In genomic region chr3:141379250-141379872, GRCh38 we compare ENCODE assay signal across 8 cellular contexts. TPM values are rescaled to one million over a fixed set of nuclear protein-coding genes. Genes with fewer than 3 reads are reported as not detected.
DNase-seq lines count a peak whose midpoint lies in the region; ATAC-seq and TF ChIP-seq lines count a peak whose summit lies in the region.

No MANE protein-coding gene starts in this region.

- peaks cover 0 to 2% of the 10 kb centered on the region in 2 donors for H3K27me3 Mint-ChIP-seq in effector memory CD8-positive, alpha-beta T cell

- no peaks in the 10 kb centered on the region for H3K9me3 ChIP-seq in breast epithelium

- peaks cover 3% of the 10 kb centered on the region for H3K36me3 Mint-ChIP-seq in effector memory CD8-positive, alpha-beta T cell (ENCODE audit: insufficient read depth)

- H3K36me3 ChIP-seq in breast epithelium: no peaks in the 10 kb centered on the region

- no peak overlapping the region for H3K27ac ChIP-seq in breast epithelium

- H3K4me1 Mint-ChIP-seq in effector memory CD8-positive, alpha-beta T cell (ENCODE audit: low read depth in 2 of 2): peaks cover 25 to 36% of the 10 kb centered on the region in 2 donors

- peaks cover 0 to 2% of the 10 kb centered on the region in 2 donors for H3K9me3 Mint-ChIP-seq in effector memory CD8-positive, alpha-beta T cell

- ATAC-seq in GM18519 (IDR thresholded peaks at IDR 0.05; ENCODE audit: low FRiP score, unreplicated experiment) (peak; percentile 36), GM21447 (IDR thresholded peaks at IDR 0.05; ENCODE audit: unreplicated experiment) (peak; percentile 59), HG03457 (IDR thresholded peaks at IDR 0.05; ENCODE audit: unreplicated experiment) (peak; percentile 49)
- ATAC-seq in effector memory CD8-positive, alpha-beta T cell (replicated peaks): peak; percentile 89

- H3K4me1 ChIP-seq in breast epithelium: no peaks in the 10 kb centered on the region

- intact Hi-C loops in cardiac septum (cut with DNase I): no loop called here
- intact Hi-C loops in breast epithelium (cut with DNase I; ENCODE audit: low total_unique reads): loop anchor here (10.0 kb wide), 1 partner anchor 55 kb away; no protein-coding TSS in a partner anchor

- TF ChIP-seq CTCF in breast epithelium (IDR thresholded peaks at IDR 0.05): no peak

- no peak overlapping the region for H3K4me3 ChIP-seq in breast epithelium

- peak overlapping the region; percentile 50 to 61 for H3K4me3 Mint-ChIP-seq in effector memory CD8-positive, alpha-beta T cell

- no peak for TF ChIP-seq POLR2A in breast epithelium (IDR thresholded peaks at IDR 0.05)

- H3K27ac Mint-ChIP-seq in effector memory CD8-positive, alpha-beta T cell: peak overlapping the region; percentile 95 to 98

- no peaks in the 10 kb centered on the region for H3K27me3 ChIP-seq in breast epithelium

- DNase-seq in effector memory CD8-positive, alpha-beta T cell: peak in 2 of 3 experiments; percentile 20 to 52
- DNase-seq in superior temporal gyrus (ENCODE audit: extremely low spot score) (no peak), cardiac septum (ENCODE audit: low spot score) (no peak), breast epithelium (ENCODE audit: low spot score in 2 of 2) (no peak), H4 (ENCODE audit: low spot score) (no peak)

RNA-seq across cellular contexts. Expression of gene ZBTB38, which starts 11.1 kb away (rescaled TPM):
- total RNA-seq in cardiac septum (119 TPM), breast epithelium (100 to 1,000 TPM; 126 to 238 (median 138) TPM)
- total RNA-seq in H4 (2014; rRNA removed; shearing (Covaris generic)): 33.3 and 49.0 TPM in 2 replicates

Comparison
In these comparisons a context has a peak if more than half of its experiments do, and no peak if none do; other contexts are left out.
1. ATAC-seq: peak in every context shown above with its lines; median percentile 89 in effector memory CD8-positive, alpha-beta T cell; 59 in GM21447; 49 in HG03457; 36 in GM18519.
2. DNase-seq: peak in effector memory CD8-positive, alpha-beta T cell (2 of 3); none in superior temporal gyrus (single experiment), cardiac septum (single experiment), breast epithelium (0 of 2) and H4 (single experiment).